In the genomic region with DNA sequence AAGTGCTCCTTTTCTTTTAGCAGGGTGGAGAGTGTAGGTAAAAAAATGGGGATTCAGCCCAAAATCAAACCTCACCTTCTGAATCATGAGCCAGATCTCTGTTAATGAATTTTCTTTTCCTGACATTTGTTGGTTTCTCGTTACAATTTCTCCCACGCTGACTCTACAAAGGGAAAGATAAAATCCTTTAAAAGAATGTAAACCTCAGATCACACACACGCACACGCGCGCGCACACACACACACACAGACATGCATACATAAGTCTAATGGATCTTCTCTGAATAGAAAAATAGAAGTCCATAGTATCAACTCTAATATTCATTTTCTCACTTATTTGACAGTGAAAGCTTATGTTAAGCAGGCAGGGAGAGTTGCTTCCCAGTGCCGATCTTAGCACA, we compare ENCODE assay signal across 9 cellular contexts. TPM values are rescaled to one million over a fixed set of nuclear protein-coding genes. Genes with fewer than 3 reads are reported as not detected.
DNase-seq lines count a peak whose midpoint lies in the region; ATAC-seq, FAIRE-seq and TF ChIP-seq lines count a peak whose summit lies in the region.
"Had no signal": no experiment of that assay in that cellular context is flagged by ENCODE, and none has a peak within 500 bp of the region (broad histone marks: within the 10 kb centered on the region; RNA-seq: fewer than 3 reads in every experiment).

No MANE protein-coding gene starts in this region.

- no peak for ATAC-seq in HG02840 (IDR thresholded peaks at IDR 0.05; ENCODE audit: low FRiP score, unreplicated experiment)
- ATAC-seq in psoas muscle = no peak

- no peaks in the 10 kb centered on the region for H3K36me3 ChIP-seq in BLaER1
- H3K36me3 ChIP-seq in endocrine pancreas (ENCODE audit: control insufficient read depth, insufficient read depth, low read length) = no peaks in the 10 kb centered on the region
- H3K36me3 ChIP-seq in psoas muscle (ENCODE audit: insufficient read depth in 1 of 2, low read depth in 1 of 2) = no peaks in the 10 kb centered on the region
- H3K36me3 ChIP-seq in small intestine (ENCODE audit: control insufficient read depth in 2 of 2, insufficient read depth in 2 of 2, low read length in 2 of 2) = no peaks in the 10 kb centered on the region
- H3K36me3 ChIP-seq: colonic mucosa had no signal

- no peak for FAIRE-seq in small intestine (lab: Jason Lieb, UNC)

- intact Hi-C loops in psoas muscle (cut with DNase I) = no loop called here

- no peak overlapping the region for H3K27ac ChIP-seq in BLaER1
- no peak overlapping the region for H3K27ac ChIP-seq in psoas muscle
- no peak overlapping the region for H3K27ac ChIP-seq in small intestine (ENCODE audit: low read depth in 1 of 2, low read length in 1 of 2)
- H3K27ac ChIP-seq: colonic mucosa had no signal

- H3K4me3 ChIP-seq in BLaER1 (no peak overlapping the region), endocrine pancreas (ENCODE audit: control insufficient read depth, insufficient read depth, low read length) (peak overlapping the region; percentile 97), psoas muscle (no peak overlapping the region), small intestine (ENCODE audit: low read depth in 1 of 2, low read length in 2 of 2) (no peak overlapping the region)

- no peaks in the 10 kb centered on the region for H4K20me1 ChIP-seq in BLaER1

- no peak overlapping the region for H3K9ac ChIP-seq in BLaER1
- H3K9ac ChIP-seq in endocrine pancreas (ENCODE audit: control insufficient read depth, insufficient read depth, low read length) = no peak overlapping the region

- DNase-seq in NCI-H146 treated with DMSO at 0.1 percent for 48 hours (lab: John Stamatoyannopoulos, UW; ENCODE audit: unreplicated experiment) (peak; percentile 10), mucosa of gallbladder (ENCODE audit: low spot score) (peak; percentile 28), psoas muscle (no peak), small intestine (no peak)
- no peak for DNase-seq in activated CD8-positive, alpha-beta memory T cell treated with anti-CD3 and anti-CD28 coated beads, Interleukin-2, amount 50 U/mL, for 4 hours

- H3K9me3 ChIP-seq in BLaER1 (no peaks in the 10 kb centered on the region), endocrine pancreas (ENCODE audit: control insufficient read depth, low read length) (no peaks in the 10 kb centered on the region), psoas muscle (no peaks in the 10 kb centered on the region), small intestine (ENCODE audit: control insufficient read depth, low read depth) (no peaks in the 10 kb centered on the region)
- H3K9me3 ChIP-seq: colonic mucosa had no signal

- H3K4me2 ChIP-seq in BLaER1 = peak overlapping the region; percentile 90

- H3K4me1 ChIP-seq in BLaER1 (peaks cover 19% of the 10 kb centered on the region), endocrine pancreas (ENCODE audit: control insufficient read depth, insufficient read depth, low read length) (peaks cover 20% of the 10 kb centered on the region), psoas muscle (peaks cover 6% of the 10 kb centered on the region), small intestine (ENCODE audit: control insufficient read depth in 2 of 2, insufficient read depth in 1 of 2, low read depth in 1 of 2, low read length in 1 of 2) (no peaks in the 10 kb centered on the region)
- H3K4me1 ChIP-seq: colonic mucosa had no signal

- WGBS in psoas muscle, 3 donors = 21 to 31% (median 26%) methylated on average over 8 of the region's 8 CpGs
- WGBS in small intestine, 3 donors = 18 to 29% (median 25%) methylated on average over 8 of the region's 8 CpGs

- H3K27me3 ChIP-seq in BLaER1 (peaks cover 1% of the 10 kb centered on the region; the same call in 1 of the 2 replicates), endocrine pancreas (ENCODE audit: control insufficient read depth, insufficient read depth, low read length) (no peaks in the 10 kb centered on the region), psoas muscle (ENCODE audit: insufficient read depth in 3 of 3, low read length in 2 of 3) (peaks cover 0 to 14% (median 0%) of the 10 kb centered on the region in 3 donors), small intestine (ENCODE audit: control insufficient read depth in 2 of 2, insufficient read depth in 2 of 2, low read length in 2 of 2) (no peaks in the 10 kb centered on the region)
- H3K27me3 ChIP-seq: colonic mucosa had no signal

- TF ChIP-seq CTCF in psoas muscle (IDR thresholded peaks at IDR 0.05) = no peak

RNA-seq across cellular contexts. Expression of a gene that starts 1.5 kb away (rescaled TPM):
- 136 TPM for total RNA-seq in mucosa of gallbladder
- total RNA-seq in psoas muscle = 1 to 10 TPM in 3 of 4 donors, under 1 TPM in 1; 0.95 to 3.8 (median 2.1) TPM
- polyA plus RNA-seq in psoas muscle = under 1 TPM; 0.20 to 0.94 (median 0.66) TPM
- polyA plus RNA-seq in small intestine = 1 to 10 TPM in 1 of 3 donors, under 1 TPM in 2; under 0.01 to 3.5 (median 0.27) TPM

Comparison
In these comparisons a context has a peak if more than half of its experiments do, and no peak if none do; other contexts are left out.
1. DNase-seq: peak in NCI-H146 treated with DMSO at 0.1 percent for 48 hours (single experiment) and mucosa of gallbladder (single experiment); none in psoas muscle (0 of 2), small intestine (single experiment) and activated CD8-positive, alpha-beta memory T cell treated with anti-CD3 and anti-CD28 coated beads, Interleukin-2, amount 50 U/mL, for 4 hours (single experiment).
2. RNA of a gene that starts 1.5 kb away (total RNA-seq): 136 TPM in mucosa of gallbladder (single experiment); 0.95 to 3.8 TPM in psoas muscle; every median in the first group is over 10 times any median in the second.